ENCODE assay signal across 1 cellular context in the genomic region with DNA sequence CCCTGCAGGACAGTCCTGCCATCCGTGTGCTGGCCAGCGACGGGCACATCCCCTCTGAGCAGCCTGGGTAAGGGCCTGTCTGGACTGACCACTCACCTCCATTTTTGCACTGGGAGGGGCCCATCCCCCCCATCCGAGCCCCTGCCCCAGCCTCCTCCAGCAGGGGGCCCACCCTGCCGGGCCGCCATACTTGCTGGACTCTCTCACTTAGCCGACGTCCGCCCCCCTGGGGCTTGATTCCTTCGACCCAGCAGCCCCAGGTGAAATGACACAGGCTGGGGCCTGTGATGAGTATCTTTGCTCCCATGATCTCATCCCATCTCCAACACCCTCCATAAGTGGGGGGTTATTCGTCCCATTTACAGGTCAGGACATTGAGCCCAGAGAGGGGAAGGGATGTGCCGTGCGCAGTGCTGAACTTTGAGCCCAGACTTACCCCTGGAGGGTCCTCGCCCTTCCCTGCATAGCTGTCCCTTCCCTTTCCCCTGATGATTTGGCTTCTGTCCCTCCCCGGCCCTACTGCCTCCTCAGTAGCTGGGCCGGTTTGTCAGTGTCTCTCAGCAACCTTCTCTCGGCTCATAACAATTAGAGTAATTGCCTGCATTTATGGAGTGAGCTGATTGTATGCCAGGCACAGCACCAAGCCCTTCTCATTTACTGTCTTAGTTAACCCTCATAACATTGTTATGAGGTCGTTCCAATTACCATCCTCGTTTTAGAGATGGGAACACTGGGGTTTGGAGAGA.
TF ChIP-seq lines count a peak whose summit lies in the region.

No MANE protein-coding gene starts in this region.

TF ChIP-seq in HEK293, 187 proteins besides CTCF, POLR2A, EP300 and RAD21 (continued from another document and continues in another):
- TF ChIP-seq, protein P1, sequence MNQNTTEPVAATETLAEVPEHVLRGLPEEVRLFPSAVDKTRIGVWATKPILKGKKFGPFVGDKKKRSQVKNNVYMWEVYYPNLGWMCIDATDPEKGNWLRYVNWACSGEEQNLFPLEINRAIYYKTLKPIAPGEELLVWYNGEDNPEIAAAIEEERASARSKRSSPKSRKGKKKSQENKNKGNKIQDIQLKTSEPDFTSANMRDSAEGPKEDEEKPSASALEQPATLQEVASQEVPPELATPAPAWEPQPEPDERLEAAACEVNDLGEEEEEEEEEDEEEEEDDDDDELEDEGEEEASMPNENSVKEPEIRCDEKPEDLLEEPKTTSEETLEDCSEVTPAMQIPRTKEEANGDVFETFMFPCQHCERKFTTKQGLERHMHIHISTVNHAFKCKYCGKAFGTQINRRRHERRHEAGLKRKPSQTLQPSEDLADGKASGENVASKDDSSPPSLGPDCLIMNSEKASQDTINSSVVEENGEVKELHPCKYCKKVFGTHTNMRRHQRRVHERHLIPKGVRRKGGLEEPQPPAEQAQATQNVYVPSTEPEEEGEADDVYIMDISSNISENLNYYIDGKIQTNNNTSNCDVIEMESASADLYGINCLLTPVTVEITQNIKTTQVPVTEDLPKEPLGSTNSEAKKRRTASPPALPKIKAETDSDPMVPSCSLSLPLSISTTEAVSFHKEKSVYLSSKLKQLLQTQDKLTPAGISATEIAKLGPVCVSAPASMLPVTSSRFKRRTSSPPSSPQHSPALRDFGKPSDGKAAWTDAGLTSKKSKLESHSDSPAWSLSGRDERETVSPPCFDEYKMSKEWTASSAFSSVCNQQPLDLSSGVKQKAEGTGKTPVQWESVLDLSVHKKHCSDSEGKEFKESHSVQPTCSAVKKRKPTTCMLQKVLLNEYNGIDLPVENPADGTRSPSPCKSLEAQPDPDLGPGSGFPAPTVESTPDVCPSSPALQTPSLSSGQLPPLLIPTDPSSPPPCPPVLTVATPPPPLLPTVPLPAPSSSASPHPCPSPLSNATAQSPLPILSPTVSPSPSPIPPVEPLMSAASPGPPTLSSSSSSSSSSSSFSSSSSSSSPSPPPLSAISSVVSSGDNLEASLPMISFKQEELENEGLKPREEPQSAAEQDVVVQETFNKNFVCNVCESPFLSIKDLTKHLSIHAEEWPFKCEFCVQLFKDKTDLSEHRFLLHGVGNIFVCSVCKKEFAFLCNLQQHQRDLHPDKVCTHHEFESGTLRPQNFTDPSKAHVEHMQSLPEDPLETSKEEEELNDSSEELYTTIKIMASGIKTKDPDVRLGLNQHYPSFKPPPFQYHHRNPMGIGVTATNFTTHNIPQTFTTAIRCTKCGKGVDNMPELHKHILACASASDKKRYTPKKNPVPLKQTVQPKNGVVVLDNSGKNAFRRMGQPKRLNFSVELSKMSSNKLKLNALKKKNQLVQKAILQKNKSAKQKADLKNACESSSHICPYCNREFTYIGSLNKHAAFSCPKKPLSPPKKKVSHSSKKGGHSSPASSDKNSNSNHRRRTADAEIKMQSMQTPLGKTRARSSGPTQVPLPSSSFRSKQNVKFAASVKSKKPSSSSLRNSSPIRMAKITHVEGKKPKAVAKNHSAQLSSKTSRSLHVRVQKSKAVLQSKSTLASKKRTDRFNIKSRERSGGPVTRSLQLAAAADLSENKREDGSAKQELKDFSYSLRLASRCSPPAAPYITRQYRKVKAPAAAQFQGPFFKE (tag by site-specific recombination; IDR thresholded peaks at IDR 0.05; ENCODE audit: borderline replicate concordance): no peak
- TF ChIP-seq ZIC2 (tag by site-specific recombination; IDR thresholded peaks at IDR 0.05) (peak; percentile 76), ZNF621 (tag by site-specific recombination; IDR thresholded peaks at IDR 0.05) (no peak), ZNF341 (tag by site-specific recombination; IDR thresholded peaks at IDR 0.05; ENCODE audit: low read depth) (peak; percentile 39; the same call in 1 of the 2 replicates), WT1 (tag by site-specific recombination; IDR thresholded peaks at IDR 0.05) (0 out of 2 replicates have a peak, but pooled peaks have one; percentile 14), ZNF48 (tag by site-specific recombination; IDR thresholded peaks at IDR 0.05) (no peak), ZFP3 (tag by site-specific recombination; IDR thresholded peaks at IDR 0.05; ENCODE audit: low read depth) (no peak), ZNF548 (tag by site-specific recombination; IDR thresholded peaks at IDR 0.05) (no peak), ZNF791 (tag by site-specific recombination; IDR thresholded peaks at IDR 0.05) (no peak), ZNF600 (tag by site-specific recombination; IDR thresholded peaks at IDR 0.05) (peak; percentile 96), ZNF214 (tag by site-specific recombination; IDR thresholded peaks at IDR 0.05; ENCODE audit: borderline replicate concordance) (no peak)
- TF ChIP-seq, protein P2, sequence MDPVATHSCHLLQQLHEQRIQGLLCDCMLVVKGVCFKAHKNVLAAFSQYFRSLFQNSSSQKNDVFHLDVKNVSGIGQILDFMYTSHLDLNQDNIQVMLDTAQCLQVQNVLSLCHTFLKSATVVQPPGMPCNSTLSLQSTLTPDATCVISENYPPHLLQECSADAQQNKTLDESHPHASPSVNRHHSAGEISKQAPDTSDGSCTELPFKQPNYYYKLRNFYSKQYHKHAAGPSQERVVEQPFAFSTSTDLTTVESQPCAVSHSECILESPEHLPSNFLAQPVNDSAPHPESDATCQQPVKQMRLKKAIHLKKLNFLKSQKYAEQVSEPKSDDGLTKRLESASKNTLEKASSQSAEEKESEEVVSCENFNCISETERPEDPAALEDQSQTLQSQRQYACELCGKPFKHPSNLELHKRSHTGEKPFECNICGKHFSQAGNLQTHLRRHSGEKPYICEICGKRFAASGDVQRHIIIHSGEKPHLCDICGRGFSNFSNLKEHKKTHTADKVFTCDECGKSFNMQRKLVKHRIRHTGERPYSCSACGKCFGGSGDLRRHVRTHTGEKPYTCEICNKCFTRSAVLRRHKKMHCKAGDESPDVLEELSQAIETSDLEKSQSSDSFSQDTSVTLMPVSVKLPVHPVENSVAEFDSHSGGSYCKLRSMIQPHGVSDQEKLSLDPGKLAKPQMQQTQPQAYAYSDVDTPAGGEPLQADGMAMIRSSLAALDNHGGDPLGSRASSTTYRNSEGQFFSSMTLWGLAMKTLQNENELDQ (tag by site-specific recombination; IDR thresholded peaks at IDR 0.05; ENCODE audit: low read depth): no peak
- TF ChIP-seq, protein P3, sequence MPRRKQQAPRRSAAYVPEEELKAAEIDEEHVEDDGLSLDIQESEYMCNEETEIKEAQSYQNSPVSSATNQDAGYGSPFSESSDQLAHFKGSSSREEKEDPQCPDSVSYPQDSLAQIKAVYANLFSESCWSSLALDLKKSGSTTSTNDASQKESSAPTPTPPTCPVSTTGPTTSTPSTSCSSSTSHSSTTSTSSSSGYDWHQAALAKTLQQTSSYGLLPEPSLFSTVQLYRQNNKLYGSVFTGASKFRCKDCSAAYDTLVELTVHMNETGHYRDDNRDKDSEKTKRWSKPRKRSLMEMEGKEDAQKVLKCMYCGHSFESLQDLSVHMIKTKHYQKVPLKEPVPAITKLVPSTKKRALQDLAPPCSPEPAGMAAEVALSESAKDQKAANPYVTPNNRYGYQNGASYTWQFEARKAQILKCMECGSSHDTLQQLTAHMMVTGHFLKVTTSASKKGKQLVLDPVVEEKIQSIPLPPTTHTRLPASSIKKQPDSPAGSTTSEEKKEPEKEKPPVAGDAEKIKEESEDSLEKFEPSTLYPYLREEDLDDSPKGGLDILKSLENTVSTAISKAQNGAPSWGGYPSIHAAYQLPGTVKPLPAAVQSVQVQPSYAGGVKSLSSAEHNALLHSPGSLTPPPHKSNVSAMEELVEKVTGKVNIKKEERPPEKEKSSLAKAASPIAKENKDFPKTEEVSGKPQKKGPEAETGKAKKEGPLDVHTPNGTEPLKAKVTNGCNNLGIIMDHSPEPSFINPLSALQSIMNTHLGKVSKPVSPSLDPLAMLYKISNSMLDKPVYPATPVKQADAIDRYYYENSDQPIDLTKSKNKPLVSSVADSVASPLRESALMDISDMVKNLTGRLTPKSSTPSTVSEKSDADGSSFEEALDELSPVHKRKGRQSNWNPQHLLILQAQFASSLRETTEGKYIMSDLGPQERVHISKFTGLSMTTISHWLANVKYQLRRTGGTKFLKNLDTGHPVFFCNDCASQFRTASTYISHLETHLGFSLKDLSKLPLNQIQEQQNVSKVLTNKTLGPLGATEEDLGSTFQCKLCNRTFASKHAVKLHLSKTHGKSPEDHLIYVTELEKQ (tag by site-specific recombination; IDR thresholded peaks at IDR 0.05; ENCODE audit: borderline replicate concordance): peak; percentile 5; the same call in 1 of the 2 replicates
- TF ChIP-seq, protein P4, sequence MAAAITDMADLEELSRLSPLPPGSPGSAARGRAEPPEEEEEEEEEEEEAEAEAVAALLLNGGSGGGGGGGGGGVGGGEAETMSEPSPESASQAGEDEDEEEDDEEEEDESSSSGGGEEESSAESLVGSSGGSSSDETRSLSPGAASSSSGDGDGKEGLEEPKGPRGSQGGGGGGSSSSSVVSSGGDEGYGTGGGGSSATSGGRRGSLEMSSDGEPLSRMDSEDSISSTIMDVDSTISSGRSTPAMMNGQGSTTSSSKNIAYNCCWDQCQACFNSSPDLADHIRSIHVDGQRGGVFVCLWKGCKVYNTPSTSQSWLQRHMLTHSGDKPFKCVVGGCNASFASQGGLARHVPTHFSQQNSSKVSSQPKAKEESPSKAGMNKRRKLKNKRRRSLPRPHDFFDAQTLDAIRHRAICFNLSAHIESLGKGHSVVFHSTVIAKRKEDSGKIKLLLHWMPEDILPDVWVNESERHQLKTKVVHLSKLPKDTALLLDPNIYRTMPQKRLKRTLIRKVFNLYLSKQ (tag by site-specific recombination; IDR thresholded peaks at IDR 0.05; ENCODE audit: borderline replicate concordance): no peak
- TF ChIP-seq, protein P5, sequence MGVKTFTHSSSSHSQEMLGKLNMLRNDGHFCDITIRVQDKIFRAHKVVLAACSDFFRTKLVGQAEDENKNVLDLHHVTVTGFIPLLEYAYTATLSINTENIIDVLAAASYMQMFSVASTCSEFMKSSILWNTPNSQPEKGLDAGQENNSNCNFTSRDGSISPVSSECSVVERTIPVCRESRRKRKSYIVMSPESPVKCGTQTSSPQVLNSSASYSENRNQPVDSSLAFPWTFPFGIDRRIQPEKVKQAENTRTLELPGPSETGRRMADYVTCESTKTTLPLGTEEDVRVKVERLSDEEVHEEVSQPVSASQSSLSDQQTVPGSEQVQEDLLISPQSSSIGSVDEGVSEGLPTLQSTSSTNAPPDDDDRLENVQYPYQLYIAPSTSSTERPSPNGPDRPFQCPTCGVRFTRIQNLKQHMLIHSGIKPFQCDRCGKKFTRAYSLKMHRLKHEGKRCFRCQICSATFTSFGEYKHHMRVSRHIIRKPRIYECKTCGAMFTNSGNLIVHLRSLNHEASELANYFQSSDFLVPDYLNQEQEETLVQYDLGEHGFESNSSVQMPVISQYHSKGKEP (tag by site-specific recombination; IDR thresholded peaks at IDR 0.05): peak; percentile 73
- TF ChIP-seq, protein P6, sequence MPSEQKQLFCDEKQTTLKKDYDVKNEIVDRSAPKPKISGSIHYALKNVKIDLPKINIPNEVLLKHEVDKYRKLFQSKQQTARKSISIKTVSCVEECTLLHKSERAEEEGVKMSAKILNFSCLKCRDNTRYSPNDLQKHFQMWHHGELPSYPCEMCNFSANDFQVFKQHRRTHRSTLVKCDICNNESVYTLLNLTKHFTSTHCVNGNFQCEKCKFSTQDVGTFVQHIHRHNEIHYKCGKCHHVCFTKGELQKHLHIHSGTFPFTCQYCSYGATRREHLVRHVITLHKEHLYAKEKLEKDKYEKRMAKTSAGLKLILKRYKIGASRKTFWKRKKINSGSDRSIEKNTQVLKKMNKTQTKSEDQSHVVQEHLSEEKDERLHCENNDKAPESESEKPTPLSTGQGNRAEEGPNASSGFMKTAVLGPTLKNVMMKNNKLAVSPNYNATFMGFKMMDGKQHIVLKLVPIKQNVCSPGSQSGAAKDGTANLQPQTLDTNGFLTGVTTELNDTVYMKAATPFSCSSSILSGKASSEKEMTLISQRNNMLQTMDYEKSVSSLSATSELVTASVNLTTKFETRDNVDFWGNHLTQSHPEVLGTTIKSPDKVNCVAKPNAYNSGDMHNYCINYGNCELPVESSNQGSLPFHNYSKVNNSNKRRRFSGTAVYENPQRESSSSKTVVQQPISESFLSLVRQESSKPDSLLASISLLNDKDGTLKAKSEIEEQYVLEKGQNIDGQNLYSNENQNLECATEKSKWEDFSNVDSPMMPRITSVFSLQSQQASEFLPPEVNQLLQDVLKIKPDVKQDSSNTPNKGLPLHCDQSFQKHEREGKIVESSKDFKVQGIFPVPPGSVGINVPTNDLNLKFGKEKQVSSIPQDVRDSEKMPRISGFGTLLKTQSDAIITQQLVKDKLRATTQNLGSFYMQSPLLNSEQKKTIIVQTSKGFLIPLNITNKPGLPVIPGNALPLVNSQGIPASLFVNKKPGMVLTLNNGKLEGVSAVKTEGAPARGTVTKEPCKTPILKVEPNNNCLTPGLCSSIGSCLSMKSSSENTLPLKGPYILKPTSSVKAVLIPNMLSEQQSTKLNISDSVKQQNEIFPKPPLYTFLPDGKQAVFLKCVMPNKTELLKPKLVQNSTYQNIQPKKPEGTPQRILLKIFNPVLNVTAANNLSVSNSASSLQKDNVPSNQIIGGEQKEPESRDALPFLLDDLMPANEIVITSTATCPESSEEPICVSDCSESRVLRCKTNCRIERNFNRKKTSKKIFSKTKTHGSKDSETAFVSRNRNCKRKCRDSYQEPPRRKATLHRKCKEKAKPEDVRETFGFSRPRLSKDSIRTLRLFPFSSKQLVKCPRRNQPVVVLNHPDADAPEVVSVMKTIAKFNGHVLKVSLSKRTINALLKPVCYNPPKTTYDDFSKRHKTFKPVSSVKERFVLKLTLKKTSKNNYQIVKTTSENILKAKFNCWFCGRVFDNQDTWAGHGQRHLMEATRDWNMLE (tag by site-specific recombination; conservative IDR thresholded peaks at IDR 0.05; ENCODE audit: low read depth): no peak
- TF ChIP-seq, protein P7, sequence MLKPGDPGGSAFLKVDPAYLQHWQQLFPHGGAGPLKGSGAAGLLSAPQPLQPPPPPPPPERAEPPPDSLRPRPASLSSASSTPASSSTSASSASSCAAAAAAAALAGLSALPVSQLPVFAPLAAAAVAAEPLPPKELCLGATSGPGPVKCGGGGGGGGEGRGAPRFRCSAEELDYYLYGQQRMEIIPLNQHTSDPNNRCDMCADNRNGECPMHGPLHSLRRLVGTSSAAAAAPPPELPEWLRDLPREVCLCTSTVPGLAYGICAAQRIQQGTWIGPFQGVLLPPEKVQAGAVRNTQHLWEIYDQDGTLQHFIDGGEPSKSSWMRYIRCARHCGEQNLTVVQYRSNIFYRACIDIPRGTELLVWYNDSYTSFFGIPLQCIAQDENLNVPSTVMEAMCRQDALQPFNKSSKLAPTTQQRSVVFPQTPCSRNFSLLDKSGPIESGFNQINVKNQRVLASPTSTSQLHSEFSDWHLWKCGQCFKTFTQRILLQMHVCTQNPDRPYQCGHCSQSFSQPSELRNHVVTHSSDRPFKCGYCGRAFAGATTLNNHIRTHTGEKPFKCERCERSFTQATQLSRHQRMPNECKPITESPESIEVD (tag by site-specific recombination; IDR thresholded peaks at IDR 0.05): no peak
